In the genomic region with DNA sequence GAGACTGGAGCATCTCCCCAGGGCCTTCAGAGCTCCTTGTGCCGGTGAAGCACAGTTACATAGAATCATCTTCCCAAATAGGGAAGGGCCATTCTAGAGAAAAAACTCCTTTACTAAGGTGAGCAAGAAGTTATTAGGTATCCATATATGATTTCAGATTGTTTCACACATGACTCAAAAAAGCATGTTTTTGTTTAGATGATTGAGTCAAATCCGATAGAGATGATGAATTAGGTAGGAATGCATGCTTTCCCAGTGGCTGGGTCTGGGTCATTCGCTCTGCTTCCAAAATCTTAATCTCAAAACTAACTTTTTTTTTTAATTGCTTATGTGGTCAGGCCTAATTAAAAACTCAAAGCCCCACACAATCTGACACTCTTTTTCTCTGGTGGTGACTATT, we compare ENCODE assay signal across 16 cellular contexts. TPM values are rescaled to one million over a fixed set of nuclear protein-coding genes. Genes with fewer than 3 reads are reported as not detected.
"Had no signal": no experiment of that assay in that cellular context is flagged by ENCODE, and none has a peak within 500 bp of the region (broad histone marks: within the 10 kb centered on the region; RNA-seq: fewer than 3 reads in every experiment).

No MANE protein-coding gene starts in this region.

- H3K9me3 ChIP-seq: suprapubic skin had no signal

- H3K27ac ChIP-seq: hepatocyte, parathyroid adenoma, suprapubic skin, upper lobe of left lung had no signal

- H3K79me2 ChIP-seq: hepatocyte, parathyroid adenoma had no signal

- H3K4me1 ChIP-seq: parathyroid adenoma, suprapubic skin, upper lobe of left lung had no signal

- H2AFZ ChIP-seq: hepatocyte, parathyroid adenoma had no signal

- H3K36me3 ChIP-seq: suprapubic skin, upper lobe of left lung had no signal

- H3K27me3 ChIP-seq: hepatocyte, suprapubic skin, upper lobe of left lung had no signal

- H3K9ac ChIP-seq: parathyroid adenoma had no signal

- DNase-seq: activated CD4-positive, CD25-positive, alpha-beta regulatory T cell; kidney glomerular epithelial cell; stimulated activated CD4-positive, alpha-beta T cell treated with anti-CD3 and anti-CD28 coated beads, Interleukin-4, amount 100 ng/mL, for 1 hour; stimulated activated CD8-positive, alpha-beta memory T cell treated with anti-CD3 and anti-CD28 coated beads, Interleukin-4, amount 100 ng/mL, for 48 hours; stimulated activated naive CD8-positive, alpha-beta T cell treated with anti-CD3 and anti-CD28 coated beads, Interleukin-15, Interleukin-2, amounts not matched to agents 100 U/mL and 50 U/mL, for 24 hours; T-helper 2 cell; upper lobe of left lung had no signal

- H3K4me2 ChIP-seq: hepatocyte had no signal

- H3K4me3 ChIP-seq: hepatocyte, suprapubic skin, upper lobe of left lung had no signal

- ATAC-seq: activated naive CD4-positive, alpha-beta T cell treated with anti-CD3 and anti-CD28 coated beads, Interleukin-2, amount 50 U/mL, for 72 hours; stimulated activated naive CD8-positive, alpha-beta T cell treated with anti-CD3 and anti-CD28 coated beads, Interleukin-15, Interleukin-2, amounts not matched to agents 100 U/mL and 50 U/mL, for 24 hours had no signal

RNA-seq across cellular contexts. Expression of a gene that starts 3.8 kb away (rescaled TPM):
- total RNA-seq: activated naive CD4-positive, alpha-beta T cell treated with anti-CD3 and anti-CD28 coated beads, Interleukin-2, amount 50 U/mL, for 72 hours; activated T-helper 2 cell treated with anti-CD3 and anti-CD28 coated beads, Interferon-gamma antibody, Interleukin-2, Interleukin-4, amounts not matched to agents 10 μg/mL and 5 μg/mL and 100 μg/mL, durations not matched to agents 14 hours and 24 hours and 36 hours; hepatocyte; liver; mesenteric fat pad; neural crest cell; renal cortical epithelial cell; suprapubic skin; upper lobe of left lung had no signal
